In the genomic region with DNA sequence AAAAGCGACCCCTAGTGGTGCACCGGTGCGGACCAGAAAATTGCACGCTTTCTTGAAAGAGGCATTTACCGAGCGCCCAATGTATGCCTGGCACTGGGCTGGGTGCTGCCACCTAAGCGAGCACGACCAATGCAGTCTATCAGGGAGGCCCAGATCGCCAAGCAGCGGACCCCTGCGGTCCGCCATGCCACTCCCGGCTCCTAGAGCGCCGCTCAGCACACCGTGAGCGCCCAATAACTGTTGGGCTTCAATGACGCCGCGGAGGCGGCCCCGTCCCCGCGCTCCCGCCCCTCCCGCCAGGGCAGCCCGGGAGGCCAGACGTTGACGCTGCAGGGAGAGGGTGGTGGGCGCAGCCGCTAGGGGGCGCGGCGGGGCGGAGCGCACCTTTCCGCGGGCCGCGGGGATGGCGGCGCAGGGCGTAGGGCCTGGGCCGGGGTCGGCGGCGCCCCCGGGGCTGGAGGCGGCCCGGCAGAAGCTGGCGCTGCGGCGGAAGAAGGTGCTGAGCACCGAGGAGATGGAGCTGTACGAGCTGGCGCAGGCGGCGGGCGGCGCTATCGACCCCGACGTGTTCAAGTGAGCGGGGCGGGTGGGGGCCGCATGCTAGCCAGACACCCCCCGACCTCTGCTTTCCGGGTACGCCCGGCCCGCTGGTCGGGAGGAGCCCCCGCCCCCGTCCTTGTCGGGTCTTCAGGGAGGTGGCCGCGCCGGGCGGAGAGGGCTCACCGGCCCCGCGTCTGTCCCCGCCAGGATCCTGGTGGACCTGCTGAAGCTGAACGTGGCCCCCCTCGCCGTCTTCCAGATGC, we compare ENCODE assay signal across 8 cellular contexts. TPM values are rescaled to one million over a fixed set of nuclear protein-coding genes. Genes with fewer than 3 reads are reported as not detected.
A peak's percentile ranks its signal among the peaks of the same experiment; 100 is the strongest.
DNase-seq lines count a peak whose midpoint lies in the region; ATAC-seq and TF ChIP-seq lines count a peak whose summit lies in the region.
"Not testable (repeated sequence)": the region's sequence is repeated elsewhere in the genome, so short reads cannot be mapped to it uniquely, and the experiment has no call there.

A gene with protein sequence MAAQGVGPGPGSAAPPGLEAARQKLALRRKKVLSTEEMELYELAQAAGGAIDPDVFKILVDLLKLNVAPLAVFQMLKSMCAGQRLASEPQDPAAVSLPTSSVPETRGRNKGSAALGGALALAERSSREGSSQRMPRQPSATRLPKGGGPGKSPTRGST (plus strand): TSS at position 383 of the 803 bp plus-strand sequence. CDS start 21 bp downstream, at position 404.

- not testable (repeated sequence) for H3K27me3 ChIP-seq in DND-41 (ENCODE audit: insufficient read depth, low read length, poor library complexity); esophagus muscularis mucosa

- H3K4me3 ChIP-seq in DND-41 (ENCODE audit: low read depth in 1 of 2, low read length in 2 of 2): peak within 1 kb of the TSS; percentile 74 to 94
- peak within 1 kb of the TSS; percentile 69 to 96 (median 90) for H3K4me3 ChIP-seq in esophagus muscularis mucosa

- H2AFZ ChIP-seq in DND-41 (ENCODE audit: low read depth, low read length): peak within 1 kb of the TSS; percentile 78

- TF ChIP-seq EP300 in esophagus muscularis mucosa (IDR thresholded peaks at IDR 0.05): not testable (repeated sequence)

- peaks cover 89% of the 10 kb centered on the region for H3K79me2 ChIP-seq in DND-41 (ENCODE audit: insufficient read depth, low read length)

- not testable (repeated sequence) for TF ChIP-seq POLR2A in esophagus muscularis mucosa (IDR thresholded peaks at IDR 0.05; ENCODE audit: low read depth)

- peak within 1 kb of the TSS; percentile 93 for H3K4me3 Mint-ChIP-seq in activated T-cell treated with anti-CD3 and anti-CD28 coated beads, Interleukin-2, amount 50 U/mL, for 4 hours

- not testable (repeated sequence) for H3K27me3 Mint-ChIP-seq in activated T-cell treated with anti-CD3 and anti-CD28 coated beads, Interleukin-2, amount 50 U/mL, for 4 hours (ENCODE audit: low read depth)

- H3K4me1 ChIP-seq in DND-41 (ENCODE audit: insufficient read depth, low read length) (peaks cover 44% of the 10 kb centered on the region), esophagus muscularis mucosa (peaks cover 24 to 40% (median 32%) of the 10 kb centered on the region in 4 donors)

- ATAC-seq in DND-41 (ENCODE audit: insufficient read depth, low read depth) (peak; percentile 84), GM21737 (IDR thresholded peaks at IDR 0.05; ENCODE audit: unreplicated experiment) (peak; percentile 79)
- peak; percentile 87 for ATAC-seq in activated T-cell treated with anti-CD3 and anti-CD28 coated beads, Interleukin-2, amount 50 U/mL, for 4 hours

- intact Hi-C loops in esophagus muscularis mucosa (cut with DNase I): loop anchor here (2.0 kb wide), 1 partner anchor 151 kb away; no protein-coding TSS in a partner anchor

- peaks cover 43% of the 10 kb centered on the region for H3K36me3 ChIP-seq in DND-41 (ENCODE audit: insufficient read depth, low read length)
- peaks cover 0 to 12% (median 4%) of the 10 kb centered on the region in 4 donors for H3K36me3 ChIP-seq in esophagus muscularis mucosa

- H4K20me1 ChIP-seq in DND-41 (ENCODE audit: insufficient read depth, low read length): peaks cover 52% of the 10 kb centered on the region

- peak within 1 kb of the TSS; percentile 92 for H3K4me2 ChIP-seq in DND-41 (ENCODE audit: insufficient read depth, low read length)

- no CpG with 5 or more reads among the region's 86 CpGs for WGBS in esophagus muscularis mucosa

- not testable (repeated sequence) for H3K36me3 Mint-ChIP-seq in activated T-cell treated with anti-CD3 and anti-CD28 coated beads, Interleukin-2, amount 50 U/mL, for 4 hours (ENCODE audit: insufficient read depth)

- TF ChIP-seq CTCF in DND-41 (IDR thresholded peaks at IDR 0.05; ENCODE audit: borderline replicate concordance, extremely low read depth, low read length, poor library complexity, severe bottlenecking) (peak; percentile 68), esophagus muscularis mucosa (IDR thresholded peaks at IDR 0.05) (peak in 2 of 3 experiments; percentile 78 to 83)

- DNase-seq in DND-41 (peak; percentile 92), KG1 (lab: John Stamatoyannopoulos, UW) (peak; percentile 63), esophagus muscularis mucosa (ENCODE audit: extremely low spot score) (peak; percentile 95), myocyte (ENCODE audit: low read depth) (peak; percentile 83)
- DNase-seq in activated T-cell treated with anti-CD3 and anti-CD28 coated beads, Interleukin-2, amount 50 U/mL, for 4 hours: peak; percentile 87
- DNase-seq in stimulated activated CD8-positive, alpha-beta memory T cell treated with anti-CD3 and anti-CD28 coated beads, Interleukin-7, amount 100 ng/mL, for 48 hours (ENCODE audit: extremely low read depth in 1 of 2, low read depth in 1 of 2): peak; percentile 76 to 78

- peak within 1 kb of the TSS; percentile 99 for H3K27ac ChIP-seq in DND-41 (ENCODE audit: low read length)
- H3K27ac ChIP-seq in esophagus muscularis mucosa (replicated peaks in 1 of 4): peak within 1 kb of the TSS; percentile 92 to 96 (median 94)

- not testable (repeated sequence) for H3K9me3 Mint-ChIP-seq in activated T-cell treated with anti-CD3 and anti-CD28 coated beads, Interleukin-2, amount 50 U/mL, for 4 hours

- H3K9ac ChIP-seq in DND-41 (ENCODE audit: low read depth, low read length): peak within 1 kb of the TSS; percentile 87

- H3K4me1 Mint-ChIP-seq in activated T-cell treated with anti-CD3 and anti-CD28 coated beads, Interleukin-2, amount 50 U/mL, for 4 hours (ENCODE audit: low read depth): peaks cover 18% of the 10 kb centered on the region

- H3K9me3 ChIP-seq in DND-41 (ENCODE audit: insufficient read depth, low read length, severe bottlenecking); esophagus muscularis mucosa: not testable (repeated sequence)

TF ChIP-seq in PFSK-1, 5 proteins besides CTCF, POLR2A, EP300 and RAD21:
- TF ChIP-seq FOXP2 (optimal IDR thresholded peaks at IDR 0.05; ENCODE audit: borderline replicate concordance, extremely low read depth, extremely low read length, insufficient read depth) (peak; percentile 27), SIN3A (IDR thresholded peaks at IDR 0.05; ENCODE audit: borderline replicate concordance, insufficient read depth, low read length) (peak; percentile 42; the same call in 1 of the 2 replicates), POLR2AphosphoS5 (IDR thresholded peaks at IDR 0.05; ENCODE audit: low read depth, low read length) (peak; percentile 51)

RNA-seq across cellular contexts. Expression of the gene that starts here (rescaled TPM):
- polyA plus RNA-seq in PFSK-1 (2012; ENCODE audit: insufficient read length, low read depth): 827 TPM
- total RNA-seq in activated T-cell treated with anti-CD3 and anti-CD28 coated beads, Interleukin-2, amount 50 U/mL, for 4 hours: 100 to 1,000 TPM; 263 to 292 (median 276) TPM
- total RNA-seq in esophagus muscularis mucosa (100 to 1,000 TPM; 145 to 282 (median 196) TPM), myocyte (55.7 and 65.8 TPM in 2 replicates)
- polyA plus RNA-seq in myocyte (2012): 153 TPM

Comparison
In these comparisons a context has a peak if more than half of its experiments do, and no peak if none do; other contexts are left out.
1. Peak in every context shown above with its lines: DNase-seq, ATAC-seq, H3K4me3 ChIP-seq and H3K27ac ChIP-seq.